ENCODE assay signal across 1 cellular context in genomic region chr17:21286066-21286770, GRCh38.
A peak's percentile ranks its signal among the peaks of the same experiment; 100 is the strongest.
TF ChIP-seq lines count a peak whose summit lies in the region.

No MANE protein-coding gene starts in this region.

TF ChIP-seq in HEK293, 187 proteins besides CTCF, POLR2A, EP300 and RAD21 (continued from another document):
- TF ChIP-seq ZNF23 (tag by site-specific recombination; IDR thresholded peaks at IDR 0.05; ENCODE audit: borderline replicate concordance) (no peak), PRDM4 (tag by site-specific recombination; IDR thresholded peaks at IDR 0.05) (no peak), ZNF510 (tag by site-specific recombination; IDR thresholded peaks at IDR 0.05; ENCODE audit: insufficient replicate concordance) (no peak), ZNF24 (tag by site-specific recombination; IDR thresholded peaks at IDR 0.05) (no peak), HOXC10 (CRISPR knock-in tag; IDR thresholded peaks at IDR 0.05) (no peak), BCL11B (tag by site-specific recombination; IDR thresholded peaks at IDR 0.05; ENCODE audit: low read depth) (no peak), ZNF324 (tag by site-specific recombination; IDR thresholded peaks at IDR 0.05) (0 out of 2 replicates have a peak, but pooled peaks have one; percentile 40), ZNF580 (tag by site-specific recombination; IDR thresholded peaks at IDR 0.05) (no peak), ZFP3 (tag by site-specific recombination; IDR thresholded peaks at IDR 0.05; ENCODE audit: low read depth) (no peak), ZNF133 (tag by site-specific recombination; IDR thresholded peaks at IDR 0.05) (no peak), HOXA7 (CRISPR knock-in tag; IDR thresholded peaks at IDR 0.05; ENCODE audit: borderline replicate concordance) (no peak), ZNF76 (tag by site-specific recombination; IDR thresholded peaks at IDR 0.05; ENCODE audit: borderline replicate concordance, low read depth) (no peak; the same call in 1 of the 2 replicates), ZNF223 (tag by site-specific recombination; IDR thresholded peaks at IDR 0.05) (no peak), ZNF433 (tag by site-specific recombination; IDR thresholded peaks at IDR 0.05; ENCODE audit: low read depth) (no peak), ZNF37A (tag by site-specific recombination; IDR thresholded peaks at IDR 0.05) (no peak), ZNF426 (tag by site-specific recombination; IDR thresholded peaks at IDR 0.05) (no peak), ZNF18 (tag by site-specific recombination; IDR thresholded peaks at IDR 0.05) (no peak), ZNF792 (tag by site-specific recombination; IDR thresholded peaks at IDR 0.05) (no peak), SETDB1 (IDR thresholded peaks at IDR 0.05; ENCODE audit: insufficient read length, low read length) (no peak)
